Comparison of ENCODE assay signal across 8 cellular contexts in the genomic region with DNA sequence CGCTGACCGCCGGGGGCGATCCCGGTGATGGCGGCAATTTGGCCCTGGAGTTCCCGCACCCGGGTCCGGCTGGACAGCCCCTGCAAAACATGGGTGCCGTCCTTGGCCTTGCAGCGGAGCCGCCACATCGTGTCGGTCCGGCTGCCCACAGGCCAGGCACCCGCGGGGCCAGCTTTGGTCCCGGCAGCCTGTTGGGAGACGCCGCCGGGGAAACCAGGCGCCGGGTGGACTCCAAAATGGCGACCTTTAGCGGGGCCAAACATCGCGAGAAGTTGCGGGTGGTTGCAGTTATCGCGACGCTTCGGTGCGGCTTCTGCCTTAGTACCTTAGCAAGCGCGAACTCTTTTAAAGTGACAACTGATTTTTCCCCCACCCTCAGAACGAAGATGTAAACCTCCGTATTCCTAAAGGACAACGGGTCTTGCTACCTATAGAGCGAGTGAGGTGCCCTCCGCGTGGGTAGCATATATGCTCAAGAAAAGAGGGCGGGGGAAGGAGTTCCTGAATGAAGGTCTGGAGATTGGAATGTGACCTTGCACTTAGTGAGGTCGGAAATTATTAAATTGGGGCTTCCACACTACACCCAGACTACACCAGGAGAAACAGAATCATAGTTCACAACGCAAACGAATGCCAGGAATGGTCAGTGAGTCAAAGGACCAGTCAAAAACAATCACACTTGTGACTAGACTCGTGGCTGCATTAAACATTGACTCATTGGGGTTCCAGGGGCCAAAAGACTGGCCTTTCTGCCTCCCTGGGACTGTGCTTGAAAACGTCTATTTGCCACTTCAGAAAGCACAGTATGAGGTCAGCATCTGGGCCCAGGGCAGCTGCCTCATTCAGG. TPM values are rescaled to one million over a fixed set of nuclear protein-coding genes. Genes with fewer than 3 reads are reported as not detected.
A peak's percentile ranks its signal among the peaks of the same experiment; 100 is the strongest.
DNase-seq lines count a peak whose midpoint lies in the region; ATAC-seq and TF ChIP-seq lines count a peak whose summit lies in the region.

Gene YOD1 (minus strand): TSS at position 441 of the 847 bp plus-strand sequence. CDS start 178 bp downstream, at position 263.

- DNase-seq in IMR-90 (peak; percentile 88), OCI-LY7 (ENCODE audit: low spot score) (peak; percentile 95), activated T-cell treated with anti-CD3 and anti-CD28 coated beads for 48 hours (ENCODE audit: low read depth) (peak; percentile 88), erythroblast (lab: John Stamatoyannopoulos, UW) (peak; percentile 93 to 96), mucosa of gallbladder (ENCODE audit: low spot score) (peak; percentile 96)
- peak; percentile 78 to 88 for DNase-seq in stimulated activated CD8-positive, alpha-beta memory T cell treated with anti-CD3 and anti-CD28 coated beads, Interleukin-2, amount 100 ng/mL, for 48 hours (ENCODE audit: low read depth in 2 of 2)

- H2BK20ac ChIP-seq in IMR-90 (ENCODE audit: low read depth, low read length) = peak within 1 kb of the TSS; percentile 49; the same call in 1 of the 2 replicates

- TF ChIP-seq CTCF in C4-2B (conservative IDR thresholded peaks at IDR 0.05) (no peak), IMR-90 (conservative IDR thresholded peaks at IDR 0.05; ENCODE audit: low read depth, low read length) (no peak), OCI-LY7 (conservative IDR thresholded peaks at IDR 0.05; ENCODE audit: low read length) (no peak)

- peak within 1 kb of the TSS; percentile 76 for H2AK9ac ChIP-seq in IMR-90 (replicated peaks; ENCODE audit: low read depth, low read length, poor library complexity)

- no peak for TF ChIP-seq RAD21 in IMR-90 (IDR thresholded peaks at IDR 0.05; ENCODE audit: low read length)

- H3K27me3 ChIP-seq in IMR-90 (ENCODE audit: control insufficient read depth, insufficient read depth, low read length) = peaks cover 7% of the 10 kb centered on the region

- H3K56ac ChIP-seq in IMR-90 (ENCODE audit: extremely low read depth, insufficient read depth, low read length) = peak within 1 kb of the TSS; percentile 79

- no peaks in the 10 kb centered on the region for H3K9me2 ChIP-seq in OCI-LY7 (ENCODE audit: insufficient read depth, low read length)

- peak within 1 kb of the TSS; percentile 89 for H2BK120ac ChIP-seq in IMR-90 (ENCODE audit: low read depth, low read length)

- TF ChIP-seq POLR2A in IMR-90 (IDR thresholded peaks at IDR 0.05; ENCODE audit: low read depth, low read length) = peak; percentile 81; the same call in 1 of the 2 replicates
- peak; percentile 87 for TF ChIP-seq POLR2A in erythroblast (IDR thresholded peaks at IDR 0.05; ENCODE audit: low read length)

- BruUV-seq in IMR-90 (replicated peaks; lab: Mats Ljungman, UMichigan) = no TSS peak
- BruUV-seq in OCI-LY7 (replicated peaks; lab: Mats Ljungman, UMichigan) = no TSS peak

- peak within 1 kb of the TSS; percentile 85 to 95 for H4K8ac ChIP-seq in IMR-90 (ENCODE audit: low read depth in 2 of 2, low read length in 2 of 2)

- dilution Hi-C loops in IMR-90 (cut with HindIII; ENCODE audit: low sequenced_read_pairs, unreplicated experiment) = no loop called here

- peaks cover 53% of the 10 kb centered on the region for H3K79me2 ChIP-seq in OCI-LY7 (ENCODE audit: insufficient read depth, low read depth, low read length)

- H2AFZ ChIP-seq in IMR-90 (replicated peaks; ENCODE audit: low read length, poor library complexity) (peak within 1 kb of the TSS; percentile 98), OCI-LY7 (ENCODE audit: low read length) (peak within 1 kb of the TSS; percentile 96)

- H4K20me1 ChIP-seq in IMR-90 (ENCODE audit: insufficient read depth, low read length) (peaks cover 10% of the 10 kb centered on the region; the same call in 1 of the 2 replicates), OCI-LY7 (ENCODE audit: insufficient read depth, low read length) (peaks cover 27% of the 10 kb centered on the region)

- H3K27ac ChIP-seq in C4-2B (peak within 1 kb of the TSS; percentile 99), IMR-90 (ENCODE audit: insufficient read depth, low read length) (peak within 1 kb of the TSS; percentile 78), OCI-LY7 (ENCODE audit: low read depth, low read length, poor library complexity, severe bottlenecking) (peak within 1 kb of the TSS; percentile 70)

- peaks cover 4% of the 10 kb centered on the region; the same call in 1 of the 2 replicates for H3K4me1 ChIP-seq in IMR-90 (ENCODE audit: control insufficient read depth, insufficient read depth, low read length)
- peaks cover 69% of the 10 kb centered on the region for H3K4me1 ChIP-seq in OCI-LY7 (ENCODE audit: insufficient read depth, low read length, poor library complexity, severe bottlenecking)

- POLR2A ChIA-PET in IMR-90 (lab: Charles Lee; ENCODE audit: unreplicated experiment) = no interaction called here
- POLR2A ChIA-PET in OCI-LY7 (lab: Charles Lee) = no interaction called here

- CTCF ChIA-PET in IMR-90 (lab: Yijun Ruan, JAX) = interaction anchor here (0.5 kb wide), 1 partner anchor 739 kb away, joined by 6 read pairs; no protein-coding TSS in a partner anchor
- CTCF ChIA-PET in OCI-LY7 (lab: Charles Lee; ENCODE audit: unreplicated experiment) = interaction anchor here (0.5 kb wide), 1 partner anchor 274 kb away, joined by 3 read pairs; no protein-coding TSS in a partner anchor

- peaks cover 7% of the 10 kb centered on the region for H3K36me3 ChIP-seq in IMR-90 (ENCODE audit: control insufficient read depth, insufficient read depth, low read length)
- peaks cover 37% of the 10 kb centered on the region for H3K36me3 ChIP-seq in OCI-LY7 (ENCODE audit: insufficient read depth, low read length)

- peak within 1 kb of the TSS; percentile 78 for H4K91ac ChIP-seq in IMR-90 (ENCODE audit: insufficient read depth, low read depth, low read length)

- intact Hi-C loops in IMR-90 (cut with micrococcal nuclease) = loop anchor here (1.0 to 2.0 kb wide), 2 partner anchors 26 to 448 kb away; no protein-coding TSS in a partner anchor
- intact Hi-C loops in OCI-LY7 (cut with micrococcal nuclease; ENCODE audit: unreplicated experiment) = loop anchor here (1.0 to 5.0 kb wide), 3 partner anchors 26 to 271 kb away; partner anchors contain the start of gene CD55

- peak within 1 kb of the TSS; percentile 51 for H2AK5ac ChIP-seq in IMR-90 (ENCODE audit: low read depth, low read length)

- peak within 1 kb of the TSS; percentile 91 for H3K9ac ChIP-seq in IMR-90 (ENCODE audit: low read depth, low read length)

- H2BK5ac ChIP-seq in IMR-90 (ENCODE audit: low read depth, low read length, poor library complexity, severe bottlenecking) = peak within 1 kb of the TSS; percentile 82

- peaks cover 7% of the 10 kb centered on the region for H3K9me1 ChIP-seq in IMR-90 (ENCODE audit: insufficient read depth, low read length)

- peaks cover 9 to 26% of the 10 kb centered on the region in 2 experiments for H3K79me1 ChIP-seq in IMR-90 (ENCODE audit: low read depth in 1 of 2, low read length in 2 of 2)

- H3K4ac ChIP-seq in IMR-90 (ENCODE audit: low read depth, low read length) = peak within 1 kb of the TSS; percentile 89

- 1% methylated on average over 30 of the region's 47 CpGs; no CpG with 5 or more reads in 1 of the 2 experiments for WGBS in IMR-90 (ENCODE audit: extremely low coverage in 2 of 2, insufficient read length in 1 of 2), 2 experiments

- peak within 1 kb of the TSS; percentile 97 for H3K4me3 ChIP-seq in IMR-90 (ENCODE audit: insufficient read depth, low read depth, low read length)
- H3K4me3 ChIP-seq in OCI-LY7 (ENCODE audit: low read depth, low read length, poor library complexity, severe bottlenecking) = peak within 1 kb of the TSS; percentile 95

- peak within 1 kb of the TSS; percentile 85 for H3K18ac ChIP-seq in IMR-90 (ENCODE audit: low read depth, low read length)

- H4K5ac ChIP-seq in IMR-90 (ENCODE audit: low read depth, low read length) = peak within 1 kb of the TSS; percentile 99

- peak within 1 kb of the TSS; percentile 95 for H3K4me2 ChIP-seq in IMR-90 (ENCODE audit: low read depth, low read length)
- peak within 1 kb of the TSS; percentile 94 for H3K4me2 ChIP-seq in OCI-LY7 (ENCODE audit: low read length)

- H3K14ac ChIP-seq in IMR-90 (replicated peaks; ENCODE audit: low read depth, low read length) = peak within 1 kb of the TSS; percentile 90

- H2BK15ac ChIP-seq in IMR-90 (ENCODE audit: low read depth, low read length) = peak within 1 kb of the TSS; percentile 90; the same call in 2 of the 3 replicates

- H3K9me3 ChIP-seq in IMR-90 (ENCODE audit: control insufficient read depth, insufficient read depth, low read length) = no peaks in the 10 kb centered on the region
- no peaks in the 10 kb centered on the region for H3K9me3 ChIP-seq in OCI-LY7 (ENCODE audit: low read length)

- in situ Hi-C loops in IMR-90 (cut with MboI; ENCODE audit: low sequenced_read_pairs) = no loop called here

- H3K23ac ChIP-seq in IMR-90 (ENCODE audit: low read depth, low read length) = peak within 1 kb of the TSS; percentile 86

- ATAC-seq in GM19452 (IDR thresholded peaks at IDR 0.05; ENCODE audit: unreplicated experiment) = peak; percentile 63
- ATAC-seq in IMR-90 (ENCODE audit: low read depth) = peak; percentile 75

TF ChIP-seq in IMR-90, 13 proteins besides CTCF, POLR2A, EP300 and RAD21:
- TF ChIP-seq SMC3 (IDR thresholded peaks at IDR 0.05; ENCODE audit: low read depth, low read length) (no peak), RFX5 (IDR thresholded peaks at IDR 0.05; ENCODE audit: low read depth, low read length) (no peak), MAFK (IDR thresholded peaks at IDR 0.05; ENCODE audit: low read depth, low read length) (no peak), MXI1 (IDR thresholded peaks at IDR 0.05; ENCODE audit: borderline replicate concordance, low read depth, low read length) (peak; percentile 25; the same call in 1 of the 2 replicates), BHLHE40 (IDR thresholded peaks at IDR 0.05; ENCODE audit: low read depth, low read length) (no peak), MAZ (IDR thresholded peaks at IDR 0.05; ENCODE audit: borderline replicate concordance, low read depth, low read length) (no peak), CEBPB (IDR thresholded peaks at IDR 0.05; ENCODE audit: low read depth, low read length) (no peak), FOS (IDR thresholded peaks at IDR 0.05; ENCODE audit: low read depth, low read length) (no peak)

RNA-seq across cellular contexts. Expression of gene YOD1, which starts in this region (rescaled TPM):
- total RNA-seq in IMR-90 (2012; rRNA removed) (5.4 and 10.3 TPM in 2 replicates), OCI-LY7 (2022) (16.5 and 17.4 TPM in 2 replicates), mucosa of gallbladder (4.5 TPM)
- polyA plus RNA-seq in IMR-90 (2012; rRNA removed) = 1.6 and 1.8 TPM in 2 replicates
- polyA plus RNA-seq in IMR-90 (2012; cell fraction: cytosol; rRNA removed) = 0.17 and 0.26 TPM in 2 replicates
- polyA plus RNA-seq in IMR-90 (2012; cell fraction: nucleus; rRNA removed; ENCODE audit: low replicate concordance) = 0.81 and 3.8 TPM in 2 replicates
- total RNA-seq in OCI-LY7 (2014; rRNA removed; shearing (Covaris generic)) = 13.1 and 16.2 TPM in 2 replicates

Comparison
In these comparisons a context has a peak if more than half of its experiments do, and no peak if none do; other contexts are left out.
1. Peak in every context shown above with its lines: DNase-seq, ATAC-seq, H3K4me3 ChIP-seq and H3K27ac ChIP-seq.